29 cellular contexts compared by ENCODE assay signal in the genomic region with DNA sequence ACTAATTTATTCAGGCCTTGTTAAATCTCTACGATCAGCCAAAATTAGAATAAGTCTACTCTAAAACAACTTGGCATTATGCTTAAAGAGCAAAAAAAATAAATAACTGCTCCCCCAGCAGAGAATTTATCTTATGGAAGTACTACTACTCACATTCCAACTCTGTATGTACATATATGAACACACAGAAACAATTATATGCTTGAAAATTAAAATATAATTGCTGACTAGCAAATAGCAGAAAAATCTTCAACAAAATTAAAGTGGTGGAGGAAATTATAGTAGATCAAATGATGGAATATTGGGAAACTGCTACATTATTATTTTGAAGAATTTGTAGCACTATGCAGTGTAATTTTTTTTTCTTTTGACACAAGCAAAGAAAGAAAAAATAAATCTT.
"Had no signal": no experiment of that assay in that cellular context is flagged by ENCODE, and none has a peak within 500 bp of the region (broad histone marks: within the 10 kb centered on the region; RNA-seq: fewer than 3 reads in every experiment).

No MANE protein-coding gene starts in this region.

- H3K4me2 ChIP-seq: neural progenitor cell had no signal

- H3K4me1 ChIP-seq: neural progenitor cell, parathyroid adenoma, psoas muscle, right lobe of liver, sigmoid colon, testis, tibial artery, transverse colon, upper lobe of left lung had no signal

- H3K4me3 Mint-ChIP-seq: naive thymus-derived CD4-positive, alpha-beta T cell; natural killer cell; nephron; neural progenitor cell; stimulated activated memory B cell treated with anti-CD40 and anti-IgM and Interleukin-4, amounts not matched to agents 10 μg/mL and 1 μg/mL and 100 μg/mL, for 72 hours; stimulated activated naive CD8-positive, alpha-beta T cell treated with anti-CD3 and anti-CD28 coated beads, Interleukin-15, amount 100 ng/mL, for 72 hours had no signal

- H3K4me3 ChIP-seq: neural progenitor cell, ovary, psoas muscle, right lobe of liver, sigmoid colon, suprapubic skin, testis, tibial artery, transverse colon, upper lobe of left lung, vagina had no signal

- H3K36me3 Mint-ChIP-seq: naive thymus-derived CD4-positive, alpha-beta T cell; natural killer cell; stimulated activated memory B cell treated with anti-CD40 and anti-IgM and Interleukin-4, amounts not matched to agents 10 μg/mL and 1 μg/mL and 100 μg/mL, for 72 hours had no signal

- H3K4me1 Mint-ChIP-seq: naive thymus-derived CD4-positive, alpha-beta T cell; natural killer cell; stimulated activated memory B cell treated with anti-CD40 and anti-IgM and Interleukin-4, amounts not matched to agents 10 μg/mL and 1 μg/mL and 100 μg/mL, for 72 hours; stimulated activated naive CD8-positive, alpha-beta T cell treated with anti-CD3 and anti-CD28 coated beads, Interleukin-15, amount 100 ng/mL, for 72 hours had no signal

- H3K27ac Mint-ChIP-seq: naive thymus-derived CD4-positive, alpha-beta T cell; natural killer cell; nephron; neural progenitor cell; stimulated activated memory B cell treated with anti-CD40 and anti-IgM and Interleukin-4, amounts not matched to agents 10 μg/mL and 1 μg/mL and 100 μg/mL, for 72 hours; stimulated activated naive CD8-positive, alpha-beta T cell treated with anti-CD3 and anti-CD28 coated beads, Interleukin-15, amount 100 ng/mL, for 72 hours had no signal

- H3K9me3 ChIP-seq: ovary, psoas muscle, right lobe of liver, sigmoid colon, suprapubic skin, testis, tibial artery, transverse colon, upper lobe of left lung, vagina had no signal

- H3K27me3 ChIP-seq: neural progenitor cell, ovary, right lobe of liver, sigmoid colon, suprapubic skin, testis, tibial artery, transverse colon, upper lobe of left lung, vagina had no signal

- ATAC-seq: naive thymus-derived CD4-positive, alpha-beta T cell; natural killer cell; psoas muscle; right cardiac atrium; right lobe of liver; stimulated activated memory B cell treated with anti-CD40 and anti-IgM and Interleukin-4, amounts not matched to agents 10 μg/mL and 1 μg/mL and 100 μg/mL, for 72 hours; stimulated activated naive CD8-positive, alpha-beta T cell treated with anti-CD3 and anti-CD28 coated beads, Interleukin-15, amount 100 ng/mL, for 72 hours; stimulated activated naive CD8-positive, alpha-beta T cell treated with anti-CD3 and anti-CD28 coated beads, Interleukin-15, Interleukin-2, amounts not matched to agents 100 U/mL and 50 U/mL, for 24 hours had no signal

- DNase-seq: naive thymus-derived CD4-positive, alpha-beta T cell; natural killer cell; occipital lobe; ovary; posterior cingulate gyrus; psoas muscle; right cardiac atrium; right lobe of liver; sigmoid colon; small intestine; stimulated activated CD4-positive, alpha-beta T cell treated with anti-CD3 and anti-CD28 coated beads, Interleukin-15, amount 100 ng/mL, for 24 hours; stimulated activated CD4-positive, alpha-beta T cell treated with anti-CD3 and anti-CD28 coated beads, Interleukin-2, amount 100 ng/mL, for 24 hours; stimulated activated CD4-positive, alpha-beta T cell treated with anti-CD3 and anti-CD28 coated beads, Interleukin-2, amount 100 ng/mL, for 48 hours; stimulated activated CD4-positive, alpha-beta T cell treated with anti-CD3 and anti-CD28 coated beads, Interleukin-4, amount 100 ng/mL, for 24 hours; stimulated activated naive CD4-positive, alpha-beta T cell; stimulated activated naive CD8-positive, alpha-beta T cell treated with anti-CD3 and anti-CD28 coated beads, Interleukin-15, amount 100 ng/mL, for 72 hours; stimulated activated naive CD8-positive, alpha-beta T cell treated with anti-CD3 and anti-CD28 coated beads, Interleukin-15, Interleukin-2, amounts not matched to agents 100 U/mL and 50 U/mL, for 24 hours; substantia nigra; testis; tibial artery; transverse colon; upper lobe of left lung had no signal

- H3K27me3 Mint-ChIP-seq: progenitor cell of endocrine pancreas; stimulated activated memory B cell treated with anti-CD40 and anti-IgM and Interleukin-4, amounts not matched to agents 10 μg/mL and 1 μg/mL and 100 μg/mL, for 72 hours; stimulated activated naive CD8-positive, alpha-beta T cell treated with anti-CD3 and anti-CD28 coated beads, Interleukin-15, amount 100 ng/mL, for 72 hours had no signal

- H3K27ac ChIP-seq: neural progenitor cell, ovary, parathyroid adenoma, psoas muscle, right lobe of liver, sigmoid colon, suprapubic skin, testis, tibial artery, transverse colon, upper lobe of left lung, vagina had no signal

- H3K9me3 Mint-ChIP-seq: nephron; neural progenitor cell; stimulated activated memory B cell treated with anti-CD40 and anti-IgM and Interleukin-4, amounts not matched to agents 10 μg/mL and 1 μg/mL and 100 μg/mL, for 72 hours; stimulated activated naive CD8-positive, alpha-beta T cell treated with anti-CD3 and anti-CD28 coated beads, Interleukin-15, amount 100 ng/mL, for 72 hours had no signal

- H3K79me2 ChIP-seq: parathyroid adenoma had no signal

- H3K9ac ChIP-seq: neural progenitor cell, parathyroid adenoma had no signal

- H2AFZ ChIP-seq: neural progenitor cell, parathyroid adenoma had no signal

- H3K36me3 ChIP-seq: neural progenitor cell, ovary, right lobe of liver, sigmoid colon, suprapubic skin, tibial artery, transverse colon, vagina had no signal
